In the genomic region with DNA sequence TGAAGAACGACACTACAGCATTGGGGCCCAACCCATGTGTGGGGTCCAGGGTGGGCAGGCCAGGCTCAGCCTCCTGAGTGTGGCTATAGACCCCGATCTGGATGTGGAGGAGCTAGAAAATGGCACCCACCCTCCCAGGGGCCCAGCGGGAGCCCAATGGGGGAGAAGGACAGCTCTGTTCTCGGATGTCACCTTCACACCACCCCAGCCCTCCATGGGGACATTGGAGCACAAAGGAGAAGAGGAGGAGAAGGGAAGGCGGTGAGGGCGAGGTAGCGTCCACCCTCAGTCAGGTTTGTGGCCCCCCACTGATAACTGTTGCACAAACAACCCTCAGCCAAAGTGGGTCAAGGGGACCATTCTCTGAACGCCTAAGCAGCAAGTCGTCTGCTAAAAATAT, we compare ENCODE assay signal across 5 cellular contexts.
"Had no signal": no experiment of that assay in that cellular context is flagged by ENCODE, and none has a peak within 500 bp of the region (broad histone marks: within the 10 kb centered on the region; RNA-seq: fewer than 3 reads in every experiment).

No MANE protein-coding gene starts in this region.

- H3K36me3 ChIP-seq: HAP-1 had no signal

- H2AFZ ChIP-seq: GM23338 had no signal

- H3K4me1 ChIP-seq: HAP-1 had no signal

- H3K4me3 ChIP-seq: GM23338, HAP-1 had no signal

- DNase-seq: HFFc6, KBM-7 had no signal

- H3K4me2 ChIP-seq: GM23338 had no signal

- H3K27ac ChIP-seq: HL-60 had no signal

- H3K9me3 ChIP-seq: HAP-1 had no signal
